Comparison of ENCODE assay signal across 13 cellular contexts in the genomic region with DNA sequence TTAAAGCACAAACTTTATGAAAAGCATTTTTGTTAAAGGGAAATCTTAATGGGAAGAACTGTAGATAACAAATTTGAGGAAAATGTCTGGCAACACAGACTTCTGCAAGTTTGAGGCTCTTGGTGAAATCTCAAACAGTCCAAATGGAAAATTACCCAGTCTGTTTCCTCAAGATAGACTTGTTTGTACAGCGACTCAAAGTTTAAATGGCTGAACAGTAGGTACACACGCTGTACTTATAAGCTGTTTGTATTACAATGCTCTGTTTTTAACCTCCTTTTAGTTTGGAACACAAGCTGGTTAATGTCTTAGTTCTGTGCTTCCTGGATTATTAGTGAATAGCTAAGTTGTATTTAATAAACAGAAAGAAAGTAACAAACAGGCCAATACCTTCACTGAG.
DNase-seq lines count a peak whose midpoint lies in the region; ATAC-seq and TF ChIP-seq lines count a peak whose summit lies in the region.
"Had no signal": no experiment of that assay in that cellular context is flagged by ENCODE, and none has a peak within 500 bp of the region (broad histone marks: within the 10 kb centered on the region; RNA-seq: fewer than 3 reads in every experiment).

No MANE protein-coding gene starts in this region.

- TF ChIP-seq CTCF in coronary artery (IDR thresholded peaks at IDR 0.05) (no peak), left lung (IDR thresholded peaks at IDR 0.05) (no peak)

- H3K27me3 ChIP-seq in left lung (no peaks in the 10 kb centered on the region), stomach smooth muscle (ENCODE audit: control insufficient read depth in 1 of 2, insufficient read depth in 2 of 2, low read length in 2 of 2) (no peaks in the 10 kb centered on the region)

- intact Hi-C loops in left lung (cut with DNase I) = no loop called here
- intact Hi-C loops in posterior cingulate gyrus (cut with DNase I) = no loop called here

- no peaks in the 10 kb centered on the region for H3K9me3 ChIP-seq in left lung
- no peaks in the 10 kb centered on the region for H3K9me3 ChIP-seq in stomach smooth muscle (ENCODE audit: control insufficient read depth in 2 of 2, low read length in 2 of 2)

- peak; percentile 7 for DNase-seq in OCI-M2 (lab: John Stamatoyannopoulos, UW; ENCODE audit: unreplicated experiment)
- no peak for DNase-seq in coronary artery (ENCODE audit: low spot score)
- no peak for DNase-seq in left lung
- no peak for DNase-seq in NCI-H748 treated with DMSO at 0.1 percent for 48 hours (lab: John Stamatoyannopoulos, UW)
- DNase-seq in posterior cingulate gyrus = no peak
- DNase-seq: activated CD4-positive, alpha-beta T cell treated with anti-CD3 and anti-CD28 coated beads for 1 hour; DMS153; effector memory CD4-positive, alpha-beta T cell; NCI-H226; SW 1271 had no signal

- H3K4me1 ChIP-seq in left lung (peaks cover 0 to 28% of the 10 kb centered on the region in 2 donors), stomach smooth muscle (ENCODE audit: control insufficient read depth, insufficient read depth, low read length) (peaks cover 5% of the 10 kb centered on the region)

- ATAC-seq in left lung = peak; percentile 79
- ATAC-seq in HG02885 (IDR thresholded peaks at IDR 0.05; ENCODE audit: poor library complexity, unreplicated experiment) = no peak
- ATAC-seq in GM19455 (IDR thresholded peaks at IDR 0.05; ENCODE audit: unreplicated experiment) = no peak

- peak overlapping the region; percentile 31 to 76 for H3K27ac ChIP-seq in coronary artery
- peak overlapping the region; percentile 59 to 60 for H3K27ac ChIP-seq in left lung
- peak overlapping the region; percentile 26 for H3K27ac ChIP-seq in stomach smooth muscle (ENCODE audit: low read length)

- H3K36me3 ChIP-seq in left lung (no peaks in the 10 kb centered on the region), stomach smooth muscle (ENCODE audit: control insufficient read depth in 2 of 2, insufficient read depth in 2 of 2, low read length in 2 of 2) (no peaks in the 10 kb centered on the region)

- peak overlapping the region in 1 of 2 donors; percentile 1 for H3K9ac ChIP-seq in stomach smooth muscle (ENCODE audit: low read length in 2 of 2)

- peak overlapping the region; percentile 33 for H3K4me3 ChIP-seq in coronary artery
- no peak overlapping the region for H3K4me3 ChIP-seq in left lung
- H3K4me3 ChIP-seq in stomach smooth muscle (ENCODE audit: low read length in 2 of 2) = no peak overlapping the region
